In the genomic region with DNA sequence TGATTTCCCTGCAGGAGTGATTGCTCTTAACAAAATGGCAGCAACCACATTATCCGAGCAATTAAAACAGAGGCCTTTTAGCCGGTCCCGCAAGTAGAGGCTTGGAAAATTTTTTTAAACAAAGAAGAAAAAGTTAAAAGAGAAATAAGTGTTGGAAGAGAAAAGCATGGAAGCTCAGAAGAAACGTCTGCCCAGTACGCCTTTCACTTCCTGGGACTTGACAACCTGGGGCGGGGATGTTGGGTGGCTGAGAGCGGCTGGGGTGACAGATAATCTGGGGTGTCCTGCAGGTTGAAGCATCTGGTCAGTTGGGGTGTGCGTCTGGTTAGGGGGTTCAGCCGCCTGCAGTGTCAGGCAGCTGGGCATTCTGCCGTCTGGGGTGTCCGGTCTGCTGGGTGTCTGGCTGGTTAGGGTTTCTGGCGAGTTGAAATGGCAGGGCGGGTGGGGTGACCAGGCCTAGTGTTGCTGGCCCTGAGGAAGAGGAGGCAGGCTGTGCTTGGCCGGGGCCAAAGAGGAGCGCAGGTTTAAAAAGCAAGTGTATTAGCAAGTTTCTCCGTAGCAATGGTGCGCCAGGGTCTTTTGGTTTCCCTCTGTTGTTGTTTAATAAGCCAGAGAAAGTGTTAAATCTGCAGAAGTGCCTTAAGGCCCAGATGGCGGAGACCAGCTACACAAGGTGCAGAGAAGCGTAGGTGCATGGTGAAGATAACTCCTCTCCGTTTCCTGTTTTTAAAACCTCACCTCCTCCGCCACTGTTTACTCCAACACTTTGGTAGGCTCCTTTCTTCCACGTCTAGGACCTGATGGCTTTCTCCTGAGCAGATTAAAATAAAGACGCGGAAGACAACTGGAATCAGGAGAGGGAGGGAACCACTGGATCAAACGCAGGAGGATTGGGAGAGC, we compare ENCODE assay signal across 12 cellular contexts. TPM values are rescaled to one million over a fixed set of nuclear protein-coding genes. Genes with fewer than 3 reads are reported as not detected.
DNase-seq lines count a peak whose midpoint lies in the region; ATAC-seq and TF ChIP-seq lines count a peak whose summit lies in the region.
"Had no signal": no experiment of that assay in that cellular context is flagged by ENCODE, and none has a peak within 500 bp of the region (broad histone marks: within the 10 kb centered on the region; RNA-seq: fewer than 3 reads in every experiment).

No MANE protein-coding gene starts in this region.

- H3K27me3 ChIP-seq in iPS-15b (ENCODE audit: control insufficient read depth, insufficient read depth, low read length) (peaks cover 95% of the 10 kb centered on the region), tibial artery (no peaks in the 10 kb centered on the region)

- no peaks in the 10 kb centered on the region for H3K9me3 ChIP-seq in iPS-15b (ENCODE audit: control insufficient read depth, insufficient read depth, low read length)
- H3K9me3 ChIP-seq in tibial artery, result no peaks in the 10 kb centered on the region
- H3K9me3 ChIP-seq: adrenal gland had no signal

- peaks cover 64% of the 10 kb centered on the region for H3K27me3 Mint-ChIP-seq in activated naive CD8-positive, alpha-beta T cell
- H3K27me3 Mint-ChIP-seq in activated naive CD8-positive, alpha-beta T cell treated with anti-CD3 and anti-CD28 coated beads, Interleukin-2, amount 50 U/mL, for 24 hours, result peaks cover 88% of the 10 kb centered on the region
- peaks cover 88% of the 10 kb centered on the region for H3K27me3 Mint-ChIP-seq in activated T-helper 2 cell treated with anti-CD3 and anti-CD28 coated beads, Interferon-gamma antibody, Interleukin-2, Interleukin-4, amounts not matched to agents 10 μg/mL and 5 μg/mL and 100 μg/mL, durations not matched to agents 14 hours and 24 hours and 36 hours (ENCODE audit: low read depth)

- H3K27ac ChIP-seq in tibial artery, result peak overlapping the region; percentile 97 to 99

- H3K4me1 Mint-ChIP-seq in activated naive CD8-positive, alpha-beta T cell (ENCODE audit: low read depth), result peaks cover 26% of the 10 kb centered on the region
- H3K4me1 Mint-ChIP-seq in activated naive CD8-positive, alpha-beta T cell treated with anti-CD3 and anti-CD28 coated beads, Interleukin-2, amount 50 U/mL, for 24 hours, result peaks cover 19% of the 10 kb centered on the region
- H3K4me1 Mint-ChIP-seq in activated T-helper 2 cell treated with anti-CD3 and anti-CD28 coated beads, Interferon-gamma antibody, Interleukin-2, Interleukin-4, amounts not matched to agents 10 μg/mL and 5 μg/mL and 100 μg/mL, durations not matched to agents 14 hours and 24 hours and 36 hours (ENCODE audit: low read depth), result peaks cover 2% of the 10 kb centered on the region

- no peak overlapping the region for H3K4me3 Mint-ChIP-seq in activated naive CD8-positive, alpha-beta T cell
- H3K4me3 Mint-ChIP-seq in activated naive CD8-positive, alpha-beta T cell treated with anti-CD3 and anti-CD28 coated beads, Interleukin-2, amount 50 U/mL, for 24 hours, result no peak overlapping the region
- no peak overlapping the region for H3K4me3 Mint-ChIP-seq in activated T-helper 2 cell treated with anti-CD3 and anti-CD28 coated beads, Interferon-gamma antibody, Interleukin-2, Interleukin-4, amounts not matched to agents 10 μg/mL and 5 μg/mL and 100 μg/mL, durations not matched to agents 14 hours and 24 hours and 36 hours (ENCODE audit: low read depth)

- H3K9ac ChIP-seq in iPS-15b (ENCODE audit: low read depth, low read length), result no peak overlapping the region

- H3K36me3 Mint-ChIP-seq in activated naive CD8-positive, alpha-beta T cell, result peaks cover 5% of the 10 kb centered on the region
- H3K36me3 Mint-ChIP-seq in activated naive CD8-positive, alpha-beta T cell treated with anti-CD3 and anti-CD28 coated beads, Interleukin-2, amount 50 U/mL, for 24 hours (ENCODE audit: low read depth), result peaks cover 15% of the 10 kb centered on the region
- peaks cover 20% of the 10 kb centered on the region for H3K36me3 Mint-ChIP-seq in activated T-helper 2 cell treated with anti-CD3 and anti-CD28 coated beads, Interferon-gamma antibody, Interleukin-2, Interleukin-4, amounts not matched to agents 10 μg/mL and 5 μg/mL and 100 μg/mL, durations not matched to agents 14 hours and 24 hours and 36 hours (ENCODE audit: low read depth)

- no peaks in the 10 kb centered on the region for H3K36me3 ChIP-seq in iPS-15b (ENCODE audit: control insufficient read depth, insufficient read depth, low read length)
- H3K36me3 ChIP-seq in tibial artery, result no peaks in the 10 kb centered on the region
- H3K36me3 ChIP-seq: adrenal gland had no signal

- H3K4me1 ChIP-seq in iPS-15b (ENCODE audit: control insufficient read depth, insufficient read depth, low read length), result peaks cover 3% of the 10 kb centered on the region
- H3K4me1 ChIP-seq in tibial artery, result peaks cover 0 to 49% (median 26%) of the 10 kb centered on the region in 4 donors

- peaks cover 10% of the 10 kb centered on the region for H3K9me3 Mint-ChIP-seq in activated naive CD8-positive, alpha-beta T cell (ENCODE audit: low read depth)
- peaks cover 9% of the 10 kb centered on the region for H3K9me3 Mint-ChIP-seq in activated naive CD8-positive, alpha-beta T cell treated with anti-CD3 and anti-CD28 coated beads, Interleukin-2, amount 50 U/mL, for 24 hours
- H3K9me3 Mint-ChIP-seq in activated T-helper 2 cell treated with anti-CD3 and anti-CD28 coated beads, Interferon-gamma antibody, Interleukin-2, Interleukin-4, amounts not matched to agents 10 μg/mL and 5 μg/mL and 100 μg/mL, durations not matched to agents 14 hours and 24 hours and 36 hours, result peaks cover 3% of the 10 kb centered on the region

- no peak for ATAC-seq in activated naive CD8-positive, alpha-beta T cell treated with anti-CD3 and anti-CD28 coated beads, Interleukin-2, amount 50 U/mL, for 24 hours

- no peak for DNase-seq in activated naive CD8-positive, alpha-beta T cell treated with anti-CD3 and anti-CD28 coated beads, Interleukin-2, amount 50 U/mL, for 24 hours
- DNase-seq in activated T-helper 2 cell treated with anti-CD3 and anti-CD28 coated beads, Interferon-gamma antibody, Interleukin-2, Interleukin-4, amounts not matched to agents 10 μg/mL and 5 μg/mL and 100 μg/mL, durations not matched to agents 14 hours and 24 hours and 36 hours (ENCODE audit: low spot score), result no peak
- DNase-seq in tibial artery (no peak), cortex of kidney (lab: John Stamatoyannopoulos, UW) (no peak), NCI-H526 treated with DMSO at 0.1 percent for 48 hours (lab: John Stamatoyannopoulos, UW) (no peak), RKO (ENCODE audit: low spot score) (no peak)
- DNase-seq: activated CD4-positive, alpha-beta T cell treated with anti-CD3 and anti-CD28 coated beads, Interleukin-2, amount 50 U/mL, for 48 hours; NCI-H2107; SW 1271 had no signal

- intact Hi-C loops in activated T-helper 2 cell treated with anti-CD3 and anti-CD28 coated beads, Interferon-gamma antibody, Interleukin-2, Interleukin-4, amounts not matched to agents 10 μg/mL and 5 μg/mL and 100 μg/mL, durations not matched to agents 14 hours and 24 hours and 36 hours (cut with micrococcal nuclease), result no loop called here
- intact Hi-C loops in tibial artery (cut with DNase I; ENCODE audit: low total_unique reads), result loop anchor here (5.0 kb wide), 1 partner anchor 152 kb away; the partner anchor contains the start of gene SAP30

- H3K27ac Mint-ChIP-seq in activated naive CD8-positive, alpha-beta T cell, result peak overlapping the region; percentile 16
- no peak overlapping the region for H3K27ac Mint-ChIP-seq in activated naive CD8-positive, alpha-beta T cell treated with anti-CD3 and anti-CD28 coated beads, Interleukin-2, amount 50 U/mL, for 24 hours
- H3K27ac Mint-ChIP-seq in activated T-helper 2 cell treated with anti-CD3 and anti-CD28 coated beads, Interferon-gamma antibody, Interleukin-2, Interleukin-4, amounts not matched to agents 10 μg/mL and 5 μg/mL and 100 μg/mL, durations not matched to agents 14 hours and 24 hours and 36 hours, result peak overlapping the region; percentile 33

- H3K4me3 ChIP-seq in iPS-15b (ENCODE audit: low read depth, low read length), result peak overlapping the region; percentile 55
- H3K4me3 ChIP-seq in tibial artery, result peak overlapping the region; percentile 91 to 92
- H3K4me3 ChIP-seq: adrenal gland had no signal

- TF ChIP-seq CTCF in tibial artery (IDR thresholded peaks at IDR 0.05), result no peak

RNA-seq across cellular contexts. Expression of gene HAND2, which starts 5.6 kb away (rescaled TPM):
- not detected in 2 replicates for total RNA-seq in activated T-helper 2 cell treated with anti-CD3 and anti-CD28 coated beads, Interferon-gamma antibody, Interleukin-2, Interleukin-4, amounts not matched to agents 10 μg/mL and 5 μg/mL and 100 μg/mL, durations not matched to agents 14 hours and 24 hours and 36 hours
